Comparison of ENCODE assay signal across 1 cellular context in the genomic region with DNA sequence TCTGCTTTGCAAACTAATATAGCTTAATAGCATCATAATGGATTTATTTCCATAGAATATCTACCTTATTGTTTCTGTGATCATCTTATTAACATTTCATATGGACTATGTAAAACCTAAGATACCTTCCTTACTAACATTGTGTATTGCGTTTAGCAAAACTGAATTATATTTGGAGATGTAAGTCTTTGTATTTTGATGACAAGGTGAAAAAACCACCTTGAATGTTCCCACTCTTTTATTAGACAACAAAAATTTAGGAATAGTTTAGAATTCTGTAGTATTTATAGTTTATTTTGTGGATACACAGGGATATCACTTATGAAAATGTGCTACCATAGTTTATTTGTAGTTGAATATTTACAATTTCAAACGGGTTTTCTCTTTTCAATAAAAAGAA.
TF ChIP-seq lines count a peak whose summit lies in the region.

No MANE protein-coding gene starts in this region.

TF ChIP-seq in GM23338, 12 proteins besides CTCF, POLR2A, EP300 and RAD21 (continued from another document):
- TF ChIP-seq, protein P1, sequence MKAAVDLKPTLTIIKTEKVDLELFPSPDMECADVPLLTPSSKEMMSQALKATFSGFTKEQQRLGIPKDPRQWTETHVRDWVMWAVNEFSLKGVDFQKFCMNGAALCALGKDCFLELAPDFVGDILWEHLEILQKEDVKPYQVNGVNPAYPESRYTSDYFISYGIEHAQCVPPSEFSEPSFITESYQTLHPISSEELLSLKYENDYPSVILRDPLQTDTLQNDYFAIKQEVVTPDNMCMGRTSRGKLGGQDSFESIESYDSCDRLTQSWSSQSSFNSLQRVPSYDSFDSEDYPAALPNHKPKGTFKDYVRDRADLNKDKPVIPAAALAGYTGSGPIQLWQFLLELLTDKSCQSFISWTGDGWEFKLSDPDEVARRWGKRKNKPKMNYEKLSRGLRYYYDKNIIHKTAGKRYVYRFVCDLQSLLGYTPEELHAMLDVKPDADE (IDR thresholded peaks at IDR 0.05): no peak
- TF ChIP-seq ZNF331 (CRISPR knock-in tag; IDR thresholded peaks at IDR 0.05; ENCODE audit: low read depth): no peak
- no peak for TF ChIP-seq NANOG (IDR thresholded peaks at IDR 0.05; ENCODE audit: borderline replicate concordance)
